In genomic region chrX:154008521-154008920, GRCh38 we compare ENCODE assay signal across 18 cellular contexts. TPM values are rescaled to one million over a fixed set of nuclear protein-coding genes. Genes with fewer than 3 reads are reported as not detected.
DNase-seq lines count a peak whose midpoint lies in the region; ATAC-seq lines count a peak whose summit lies in the region.
"Had no signal": no experiment of that assay in that cellular context is flagged by ENCODE, and none has a peak within 500 bp of the region (broad histone marks: within the 10 kb centered on the region; RNA-seq: fewer than 3 reads in every experiment).

No MANE protein-coding gene starts in this region.

- H3K9me3 ChIP-seq in T-helper 17 cell (ENCODE audit: control insufficient read depth, low read length, poor library complexity, severe bottlenecking), result no peaks in the 10 kb centered on the region
- H3K9me3 ChIP-seq: lower lobe of right lung, right atrium auricular region, thyroid gland had no signal

- H3K27ac Mint-ChIP-seq in activated naive CD4-positive, alpha-beta T cell treated with anti-CD3 and anti-CD28 coated beads, Interleukin-2, amount 50 U/mL, for 72 hours, result peak overlapping the region; percentile 50 to 83
- H3K27ac Mint-ChIP-seq in activated naive CD4-positive, alpha-beta T cell treated with anti-CD3 and anti-CD28 coated beads for 36 hours, result no peak overlapping the region
- peak overlapping the region; percentile 73 for H3K27ac Mint-ChIP-seq in T-helper 17 cell
- peak overlapping the region; percentile 83 for H3K27ac Mint-ChIP-seq in stimulated activated effector memory CD8-positive, alpha-beta T cell treated with anti-CD3 and anti-CD28 coated beads, Interleukin-12 subunit alpha, Interleukin-12 subunit beta, amount 100 ng/mL, for 72 hours
- H3K27ac Mint-ChIP-seq: activated naive CD8-positive, alpha-beta T cell; CD8-positive, alpha-beta T cell had no signal

- no peak for ATAC-seq in activated naive CD4-positive, alpha-beta T cell treated with anti-CD3 and anti-CD28 coated beads, Interleukin-2, amount 50 U/mL, for 72 hours
- ATAC-seq in HG02938 (IDR thresholded peaks at IDR 0.05; ENCODE audit: unreplicated experiment) (peak; percentile 12), T-helper 17 cell (no peak)
- no peak for ATAC-seq in stimulated activated effector memory CD8-positive, alpha-beta T cell treated with anti-CD3 and anti-CD28 coated beads, Interleukin-12 subunit alpha, Interleukin-12 subunit beta, amount 100 ng/mL, for 72 hours
- ATAC-seq: CD8-positive, alpha-beta T cell; HepG2; lower lobe of right lung had no signal

- H3K4me1 Mint-ChIP-seq in activated naive CD4-positive, alpha-beta T cell treated with anti-CD3 and anti-CD28 coated beads for 36 hours (ENCODE audit: low read depth), result peaks cover 5% of the 10 kb centered on the region
- H3K4me1 Mint-ChIP-seq in T-helper 17 cell, result peaks cover 7% of the 10 kb centered on the region
- no peaks in the 10 kb centered on the region for H3K4me1 Mint-ChIP-seq in stimulated activated effector memory CD8-positive, alpha-beta T cell treated with anti-CD3 and anti-CD28 coated beads, Interleukin-12 subunit alpha, Interleukin-12 subunit beta, amount 100 ng/mL, for 72 hours

- no peaks in the 10 kb centered on the region for H3K9me3 Mint-ChIP-seq in activated naive CD4-positive, alpha-beta T cell treated with anti-CD3 and anti-CD28 coated beads, Interleukin-2, amount 50 U/mL, for 72 hours
- H3K9me3 Mint-ChIP-seq in activated naive CD4-positive, alpha-beta T cell treated with anti-CD3 and anti-CD28 coated beads for 36 hours, result no peaks in the 10 kb centered on the region
- no peaks in the 10 kb centered on the region for H3K9me3 Mint-ChIP-seq in stimulated activated effector memory CD8-positive, alpha-beta T cell treated with anti-CD3 and anti-CD28 coated beads, Interleukin-12 subunit alpha, Interleukin-12 subunit beta, amount 100 ng/mL, for 72 hours
- H3K9me3 Mint-ChIP-seq: CD8-positive, alpha-beta T cell had no signal

- no peak for DNase-seq in activated naive CD4-positive, alpha-beta T cell treated with anti-CD3 and anti-CD28 coated beads, Interleukin-2, amount 50 U/mL, for 72 hours (ENCODE audit: low spot score in 2 of 2)
- DNase-seq in activated naive CD4-positive, alpha-beta T cell treated with anti-CD3 and anti-CD28 coated beads for 36 hours, result no peak
- DNase-seq in T-helper 17 cell (no peak), DMS153 treated with DMSO at 0.1 percent for 48 hours (lab: John Stamatoyannopoulos, UW; ENCODE audit: unreplicated experiment) (no peak)
- DNase-seq in stimulated activated effector memory CD8-positive, alpha-beta T cell treated with anti-CD3 and anti-CD28 coated beads, Interleukin-12 subunit alpha, Interleukin-12 subunit beta, amount 100 ng/mL, for 72 hours (ENCODE audit: low spot score in 2 of 2), result no peak
- no peak for DNase-seq in activated CD4-positive, CD25-positive, alpha-beta regulatory T cell treated with anti-CD3 and anti-CD28 coated beads, Interleukin-2, amount 50 U/mL, for 72 hours
- DNase-seq in activated CD4-positive, alpha-beta T cell treated with anti-CD3 and anti-CD28 coated beads, Interleukin-2, amount 50 U/mL, for 48 hours, result no peak
- DNase-seq: activated CD4-positive, alpha-beta T cell treated with anti-CD3 and anti-CD28 coated beads, Interleukin-2, amount 50 U/mL, for 1 hour; CD8-positive, alpha-beta T cell; lower lobe of right lung; NCI-H187; NCI-H510A; thyroid gland had no signal

- H3K27me3 Mint-ChIP-seq in activated naive CD4-positive, alpha-beta T cell treated with anti-CD3 and anti-CD28 coated beads for 36 hours (ENCODE audit: low read depth), result no peaks in the 10 kb centered on the region
- H3K27me3 Mint-ChIP-seq in T-helper 17 cell, result no peaks in the 10 kb centered on the region
- H3K27me3 Mint-ChIP-seq: activated naive CD8-positive, alpha-beta T cell; brain had no signal

- H3K4me3 Mint-ChIP-seq in activated naive CD4-positive, alpha-beta T cell treated with anti-CD3 and anti-CD28 coated beads for 36 hours, result no peak overlapping the region
- H3K4me3 Mint-ChIP-seq in T-helper 17 cell, result no peak overlapping the region
- H3K4me3 Mint-ChIP-seq in stimulated activated effector memory CD8-positive, alpha-beta T cell treated with anti-CD3 and anti-CD28 coated beads, Interleukin-12 subunit alpha, Interleukin-12 subunit beta, amount 100 ng/mL, for 72 hours, result no peak overlapping the region
- H3K4me3 Mint-ChIP-seq: activated naive CD8-positive, alpha-beta T cell; brain; CD8-positive, alpha-beta T cell had no signal

- intact Hi-C loops in activated naive CD4-positive, alpha-beta T cell treated with anti-CD3 and anti-CD28 coated beads for 36 hours (cut with micrococcal nuclease), result no loop called here

- CTCF ChIA-PET in activated naive CD4-positive, alpha-beta T cell treated with anti-CD3 and anti-CD28 coated beads for 36 hours (lab: Charles Lee), result no interaction called here

- H3K36me3 Mint-ChIP-seq in activated naive CD4-positive, alpha-beta T cell treated with anti-CD3 and anti-CD28 coated beads, Interleukin-2, amount 50 U/mL, for 72 hours, result peaks cover 0 to 7% of the 10 kb centered on the region in 2 donors
- peaks cover 14% of the 10 kb centered on the region for H3K36me3 Mint-ChIP-seq in activated naive CD4-positive, alpha-beta T cell treated with anti-CD3 and anti-CD28 coated beads for 36 hours (ENCODE audit: low read depth)
- H3K36me3 Mint-ChIP-seq in T-helper 17 cell (ENCODE audit: low read depth), result no peaks in the 10 kb centered on the region
- peaks cover 59% of the 10 kb centered on the region for H3K36me3 Mint-ChIP-seq in stimulated activated effector memory CD8-positive, alpha-beta T cell treated with anti-CD3 and anti-CD28 coated beads, Interleukin-12 subunit alpha, Interleukin-12 subunit beta, amount 100 ng/mL, for 72 hours
- H3K36me3 Mint-ChIP-seq: activated naive CD8-positive, alpha-beta T cell had no signal

RNA-seq across cellular contexts. Expression of gene IRAK1, which starts 11.2 kb away (rescaled TPM):
- 100 to 1,000 TPM; 104 to 123 TPM for total RNA-seq in activated naive CD4-positive, alpha-beta T cell treated with anti-CD3 and anti-CD28 coated beads, Interleukin-2, amount 50 U/mL, for 72 hours
- total RNA-seq in activated naive CD4-positive, alpha-beta T cell treated with anti-CD3 and anti-CD28 coated beads for 36 hours, result 10 to 100 TPM; 77.2 to 82.6 TPM
- total RNA-seq in T-helper 17 cell, result 10 to 100 TPM; 75.3 to 92.5 TPM

RNA-seq across cellular contexts. Expression of gene TMEM187, which starts 36.0 kb away (rescaled TPM):
- total RNA-seq in activated naive CD4-positive, alpha-beta T cell treated with anti-CD3 and anti-CD28 coated beads, Interleukin-2, amount 50 U/mL, for 72 hours, result 1 to 10 TPM; 5.1 to 6.4 TPM
- total RNA-seq in activated naive CD4-positive, alpha-beta T cell treated with anti-CD3 and anti-CD28 coated beads for 36 hours, result 1 to 10 TPM; 6.2 to 6.7 TPM
- 1 to 10 TPM; 2.4 to 3.0 TPM for total RNA-seq in T-helper 17 cell

RNA-seq across cellular contexts. Expression of gene HCFC1, which starts 36.9 kb away (rescaled TPM):
- total RNA-seq in activated naive CD4-positive, alpha-beta T cell treated with anti-CD3 and anti-CD28 coated beads, Interleukin-2, amount 50 U/mL, for 72 hours, result 100 to 1,000 TPM in 1 of 2 donors, 10 to 100 TPM in 1; 95.9 to 102 TPM
- total RNA-seq in activated naive CD4-positive, alpha-beta T cell treated with anti-CD3 and anti-CD28 coated beads for 36 hours, result 10 to 100 TPM; 85.0 to 86.1 TPM
- 10 to 100 TPM; 65.7 to 65.8 TPM for total RNA-seq in T-helper 17 cell
